In the genomic region with DNA sequence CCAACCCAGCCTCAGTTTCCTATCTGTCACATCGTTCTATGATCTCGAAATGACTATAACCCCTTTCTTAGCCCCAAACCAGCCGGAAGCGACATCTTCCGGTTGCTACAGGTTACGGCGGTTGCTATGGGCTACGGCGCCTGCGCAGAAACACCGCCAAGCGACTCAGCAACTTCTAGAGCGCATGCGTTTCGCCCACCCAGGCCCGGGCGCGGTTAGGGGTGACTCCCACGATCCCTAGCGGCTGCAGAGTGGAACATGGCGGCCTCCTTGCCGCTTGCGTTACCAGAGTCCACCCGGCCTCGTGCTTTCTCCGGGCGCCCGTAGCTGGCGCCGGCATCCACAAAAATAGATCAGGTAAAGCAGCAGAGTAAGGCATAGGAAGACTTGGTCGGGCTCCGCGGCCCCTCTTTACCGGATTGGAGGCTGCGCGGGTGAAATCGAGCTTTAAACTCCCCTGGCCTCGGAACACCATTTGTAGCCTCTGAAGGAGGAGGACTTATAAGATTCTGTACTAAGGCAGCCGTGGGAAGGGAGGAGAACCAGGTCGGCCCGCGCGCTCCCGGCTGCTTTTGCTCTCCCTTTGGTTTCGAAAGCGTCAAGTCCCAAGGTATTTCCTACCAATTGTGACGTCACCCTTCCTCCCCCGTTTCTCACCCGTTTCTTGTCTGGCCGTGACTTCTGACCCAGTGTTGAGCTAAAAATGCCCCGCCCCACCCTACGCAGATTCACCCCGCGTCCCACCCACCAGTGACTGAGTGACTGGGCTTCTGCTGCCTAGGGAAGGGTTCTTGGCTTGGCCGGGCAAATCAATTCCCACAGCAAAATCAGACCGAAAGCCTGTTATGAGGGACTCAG, we compare ENCODE assay signal across 1 cellular context.
A peak's percentile ranks its signal among the peaks of the same experiment; 100 is the strongest.
TF ChIP-seq lines count a peak whose summit lies in the region.

No MANE protein-coding gene starts in this region.

TF ChIP-seq in HCT116, 20 proteins besides CTCF, POLR2A, EP300 and RAD21 (continued from another document):
- TF ChIP-seq SIN3A (IDR thresholded peaks at IDR 0.05; ENCODE audit: low read depth), result 0 out of 2 replicates have a peak, but pooled peaks have one; percentile 18
- TF ChIP-seq JUND (IDR thresholded peaks at IDR 0.05), result no peak
